In genomic region chr5:88140863-88141694, GRCh38 we compare ENCODE assay signal across 8 cellular contexts.
DNase-seq lines count a peak whose midpoint lies in the region; ATAC-seq, FAIRE-seq and TF ChIP-seq lines count a peak whose summit lies in the region.

No MANE protein-coding gene starts in this region.

- H3K4me1 ChIP-seq in HUES6 (ENCODE audit: control insufficient read depth, insufficient read depth, low read length) = peaks cover 35% of the 10 kb centered on the region

- H3K27ac ChIP-seq in HUES6 (ENCODE audit: low read depth, low read length) = no peak overlapping the region

- H3K4me3 ChIP-seq in HUES6 (ENCODE audit: low read depth, low read length) (peak overlapping the region; percentile 69), epithelial cell of esophagus (ENCODE audit: low read length) (peak overlapping the region; percentile 43)

- DNase-seq in D721Med (ENCODE audit: insufficient read length, low spot score) (peak; percentile 40), NOMO-1 treated with dmso at 0.1 percent for 144 hours (lab: John Stamatoyannopoulos, UW; ENCODE audit: unreplicated experiment) (peak; percentile 96), epithelial cell of esophagus (ENCODE audit: low read depth) (peak; percentile 98), middle frontal gyrus (ENCODE audit: extremely low spot score, low spot score) (peak; percentile 96)
- peak; percentile 73 for DNase-seq in activated CD8-positive, alpha-beta memory T cell treated with anti-CD3 and anti-CD28 coated beads, Interleukin-2, amount 50 U/mL, for 4 hours
- peak; percentile 62 to 73 for DNase-seq in stimulated activated CD8-positive, alpha-beta memory T cell treated with anti-CD3 and anti-CD28 coated beads, Interleukin-15, amount 100 ng/mL, for 4 hours (ENCODE audit: low read depth in 2 of 2)

- no peaks in the 10 kb centered on the region for H3K36me3 ChIP-seq in HUES6 (ENCODE audit: control insufficient read depth, insufficient read depth, low read length)

- H3K27me3 ChIP-seq in HUES6 (ENCODE audit: control insufficient read depth, insufficient read depth, low read length) = peaks cover 67% of the 10 kb centered on the region

- no peak for FAIRE-seq in D721Med (lab: Jason Lieb, UNC)

- peak; percentile 95 for ATAC-seq in GM21526 (IDR thresholded peaks at IDR 0.05; ENCODE audit: low FRiP score, unreplicated experiment)

- H3K9ac ChIP-seq in HUES6 (ENCODE audit: low read length) = peak overlapping the region; percentile 8

- no peaks in the 10 kb centered on the region for H3K9me3 ChIP-seq in HUES6 (ENCODE audit: control insufficient read depth, insufficient read depth, low read depth, low read length)

- peak; percentile 70 for TF ChIP-seq CTCF in D721Med (IDR thresholded peaks at IDR 0.05; ENCODE audit: insufficient read depth, missing control alignments)
- TF ChIP-seq CTCF in epithelial cell of esophagus (IDR thresholded peaks at IDR 0.05; ENCODE audit: insufficient read depth, low read depth, low read length, missing control alignments) = peak; percentile 63

Comparison
In these comparisons a context has a peak if more than half of its experiments do, and no peak if none do; other contexts are left out.
1. DNase-seq: peak in every context shown above with its lines; median percentile 98 in epithelial cell of esophagus; 96 in NOMO-1 treated with dmso at 0.1 percent for 144 hours; 96 in middle frontal gyrus; 73 in activated CD8-positive, alpha-beta memory T cell treated with anti-CD3 and anti-CD28 coated beads, Interleukin-2, amount 50 U/mL, for 4 hours; 68 in stimulated activated CD8-positive, alpha-beta memory T cell treated with anti-CD3 and anti-CD28 coated beads, Interleukin-15, amount 100 ng/mL, for 4 hours; 40 in D721Med.